ENCODE assay signal across 8 cellular contexts in genomic region chr9:2018162-2018643, GRCh38. TPM values are rescaled to one million over a fixed set of nuclear protein-coding genes. Genes with fewer than 3 reads are reported as not detected.
DNase-seq lines count a peak whose midpoint lies in the region; ATAC-seq and TF ChIP-seq lines count a peak whose summit lies in the region.

No MANE protein-coding gene starts in this region.

- DNase-seq in SKM-1 treated with dmso at 0.1 percent for 144 hours (lab: John Stamatoyannopoulos, UW; ENCODE audit: unreplicated experiment) = peak; percentile 40
- no peak for DNase-seq in SKM-1 (lab: John Stamatoyannopoulos, UW; ENCODE audit: unreplicated experiment)
- no peak for DNase-seq in WTC11 (ENCODE audit: low spot score)
- DNase-seq in stimulated activated effector memory CD8-positive, alpha-beta T cell treated with anti-CD3 and anti-CD28 coated beads, Interleukin-12 subunit alpha, Interleukin-12 subunit beta, amount 100 ng/mL, for 72 hours (ENCODE audit: low spot score in 2 of 2) = no peak
- DNase-seq in A172 (ENCODE audit: low spot score) = no peak
- DNase-seq in NCI-H2107 (lab: John Stamatoyannopoulos, UW) = no peak
- DNase-seq in SW 1271 (lab: John Stamatoyannopoulos, UW) = no peak

- no peak overlapping the region for H3K27ac Mint-ChIP-seq in WTC11
- H3K27ac Mint-ChIP-seq in stimulated activated effector memory CD8-positive, alpha-beta T cell treated with anti-CD3 and anti-CD28 coated beads, Interleukin-12 subunit alpha, Interleukin-12 subunit beta, amount 100 ng/mL, for 72 hours = peak overlapping the region; percentile 97

- peaks cover 49% of the 10 kb centered on the region for H3K4me1 Mint-ChIP-seq in WTC11
- peaks cover 44% of the 10 kb centered on the region for H3K4me1 Mint-ChIP-seq in stimulated activated effector memory CD8-positive, alpha-beta T cell treated with anti-CD3 and anti-CD28 coated beads, Interleukin-12 subunit alpha, Interleukin-12 subunit beta, amount 100 ng/mL, for 72 hours

- peak overlapping the region; percentile 87 for H3K4me3 Mint-ChIP-seq in WTC11
- peak overlapping the region; percentile 99 for H3K4me3 Mint-ChIP-seq in stimulated activated effector memory CD8-positive, alpha-beta T cell treated with anti-CD3 and anti-CD28 coated beads, Interleukin-12 subunit alpha, Interleukin-12 subunit beta, amount 100 ng/mL, for 72 hours

- H3K4me3 ChIP-seq in iPS-11a (ENCODE audit: low read depth, low read length) = peak overlapping the region; percentile 84

- POLR2A ChIA-PET in WTC11 (lab: Charles Lee) = no interaction called here

- CTCF ChIA-PET in WTC11 (lab: Charles Lee) = no interaction called here

- ATAC-seq in WTC11 = no peak
- no peak for ATAC-seq in stimulated activated effector memory CD8-positive, alpha-beta T cell treated with anti-CD3 and anti-CD28 coated beads, Interleukin-12 subunit alpha, Interleukin-12 subunit beta, amount 100 ng/mL, for 72 hours

- no peaks in the 10 kb centered on the region for H3K36me3 Mint-ChIP-seq in WTC11
- peaks cover 53% of the 10 kb centered on the region for H3K36me3 Mint-ChIP-seq in stimulated activated effector memory CD8-positive, alpha-beta T cell treated with anti-CD3 and anti-CD28 coated beads, Interleukin-12 subunit alpha, Interleukin-12 subunit beta, amount 100 ng/mL, for 72 hours

- H3K27me3 Mint-ChIP-seq in WTC11 (ENCODE audit: low read depth) = peaks cover 71% of the 10 kb centered on the region

- no peaks in the 10 kb centered on the region for H3K9me3 Mint-ChIP-seq in WTC11
- no peaks in the 10 kb centered on the region for H3K9me3 Mint-ChIP-seq in stimulated activated effector memory CD8-positive, alpha-beta T cell treated with anti-CD3 and anti-CD28 coated beads, Interleukin-12 subunit alpha, Interleukin-12 subunit beta, amount 100 ng/mL, for 72 hours

- no peak for TF ChIP-seq CTCF in WTC11 (IDR thresholded peaks at IDR 0.05)

TF ChIP-seq in WTC11, 78 proteins besides CTCF, POLR2A, EP300 and RAD21:
- TF ChIP-seq ZNF396 (CRISPR knock-in tag; IDR thresholded peaks at IDR 0.05; ENCODE audit: borderline replicate concordance) (no peak), GABPB1 (CRISPR knock-in tag; IDR thresholded peaks at IDR 0.05) (0 out of 2 replicates have a peak, but pooled peaks have one; percentile 41), TEAD1 (CRISPR knock-in tag; IDR thresholded peaks at IDR 0.05) (no peak), ETV6 (CRISPR knock-in tag; IDR thresholded peaks at IDR 0.05) (no peak)
TF ChIP-seq in WTC11: peak in this region for 1.

RNA-seq across cellular contexts. Expression of gene SMARCA2, which starts 3.1 kb away (rescaled TPM):
- 15.7 to 20.3 TPM (median 17.2 TPM) in 3 replicates for total RNA-seq in WTC11 (2021)
- 34.4 and 55.3 TPM in 2 replicates for total RNA-seq in A172 (2014; rRNA removed; shearing (Covaris generic))
